ENCODE assay signal across 1 cellular context in the genomic region with DNA sequence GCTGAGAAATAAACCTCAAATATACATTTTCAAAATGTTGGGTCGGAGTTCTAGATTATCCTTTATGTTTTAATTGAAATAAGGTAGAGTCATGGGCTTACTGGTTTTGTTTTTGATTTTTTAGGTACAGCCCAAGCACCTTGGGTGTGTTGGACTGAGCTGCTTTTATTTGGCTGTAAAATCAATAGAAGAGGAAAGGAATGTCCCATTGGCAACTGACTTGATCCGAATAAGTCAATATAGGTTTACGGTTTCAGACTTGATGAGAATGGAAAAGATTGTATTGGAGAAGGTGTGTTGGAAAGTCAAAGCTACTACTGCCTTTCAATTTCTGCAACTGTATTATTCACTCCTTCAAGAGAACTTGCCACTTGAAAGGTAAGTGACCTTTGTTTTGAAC.
TF ChIP-seq lines count a peak whose summit lies in the region.

No MANE protein-coding gene starts in this region.

TF ChIP-seq in WTC11, 78 proteins besides CTCF, POLR2A, EP300 and RAD21:
- TF ChIP-seq MXD4 (CRISPR knock-in tag; IDR thresholded peaks at IDR 0.05; ENCODE audit: borderline replicate concordance) = no peak
- TF ChIP-seq, protein P1, sequence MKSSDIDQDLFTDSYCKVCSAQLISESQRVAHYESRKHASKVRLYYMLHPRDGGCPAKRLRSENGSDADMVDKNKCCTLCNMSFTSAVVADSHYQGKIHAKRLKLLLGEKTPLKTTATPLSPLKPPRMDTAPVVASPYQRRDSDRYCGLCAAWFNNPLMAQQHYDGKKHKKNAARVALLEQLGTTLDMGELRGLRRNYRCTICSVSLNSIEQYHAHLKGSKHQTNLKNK (CRISPR knock-in tag; IDR thresholded peaks at IDR 0.05) = no peak
- TF ChIP-seq KAT7 (CRISPR knock-in tag; IDR thresholded peaks at IDR 0.05; ENCODE audit: borderline replicate concordance) = no peak
- TF ChIP-seq JAZF1 (CRISPR knock-in tag; IDR thresholded peaks at IDR 0.05) = no peak
- TF ChIP-seq JUN (CRISPR knock-in tag; IDR thresholded peaks at IDR 0.05) = no peak
- TF ChIP-seq FOXJ3 (CRISPR knock-in tag; IDR thresholded peaks at IDR 0.05; ENCODE audit: borderline replicate concordance) = no peak
- TF ChIP-seq, protein P2, sequence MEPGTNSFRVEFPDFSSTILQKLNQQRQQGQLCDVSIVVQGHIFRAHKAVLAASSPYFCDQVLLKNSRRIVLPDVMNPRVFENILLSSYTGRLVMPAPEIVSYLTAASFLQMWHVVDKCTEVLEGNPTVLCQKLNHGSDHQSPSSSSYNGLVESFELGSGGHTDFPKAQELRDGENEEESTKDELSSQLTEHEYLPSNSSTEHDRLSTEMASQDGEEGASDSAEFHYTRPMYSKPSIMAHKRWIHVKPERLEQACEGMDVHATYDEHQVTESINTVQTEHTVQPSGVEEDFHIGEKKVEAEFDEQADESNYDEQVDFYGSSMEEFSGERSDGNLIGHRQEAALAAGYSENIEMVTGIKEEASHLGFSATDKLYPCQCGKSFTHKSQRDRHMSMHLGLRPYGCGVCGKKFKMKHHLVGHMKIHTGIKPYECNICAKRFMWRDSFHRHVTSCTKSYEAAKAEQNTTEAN (CRISPR knock-in tag; IDR thresholded peaks at IDR 0.05) = no peak
- TF ChIP-seq ZNF263 (CRISPR knock-in tag; IDR thresholded peaks at IDR 0.05; ENCODE audit: low read depth) = no peak
- no peak for TF ChIP-seq NR2C2 (CRISPR knock-in tag; IDR thresholded peaks at IDR 0.05)
- TF ChIP-seq, protein P3, sequence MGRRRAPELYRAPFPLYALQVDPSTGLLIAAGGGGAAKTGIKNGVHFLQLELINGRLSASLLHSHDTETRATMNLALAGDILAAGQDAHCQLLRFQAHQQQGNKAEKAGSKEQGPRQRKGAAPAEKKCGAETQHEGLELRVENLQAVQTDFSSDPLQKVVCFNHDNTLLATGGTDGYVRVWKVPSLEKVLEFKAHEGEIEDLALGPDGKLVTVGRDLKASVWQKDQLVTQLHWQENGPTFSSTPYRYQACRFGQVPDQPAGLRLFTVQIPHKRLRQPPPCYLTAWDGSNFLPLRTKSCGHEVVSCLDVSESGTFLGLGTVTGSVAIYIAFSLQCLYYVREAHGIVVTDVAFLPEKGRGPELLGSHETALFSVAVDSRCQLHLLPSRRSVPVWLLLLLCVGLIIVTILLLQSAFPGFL (CRISPR knock-in tag; IDR thresholded peaks at IDR 0.05; ENCODE audit: borderline replicate concordance) = no peak
- no peak for TF ChIP-seq MYBL2 (CRISPR knock-in tag; IDR thresholded peaks at IDR 0.05)
- TF ChIP-seq, protein P4, sequence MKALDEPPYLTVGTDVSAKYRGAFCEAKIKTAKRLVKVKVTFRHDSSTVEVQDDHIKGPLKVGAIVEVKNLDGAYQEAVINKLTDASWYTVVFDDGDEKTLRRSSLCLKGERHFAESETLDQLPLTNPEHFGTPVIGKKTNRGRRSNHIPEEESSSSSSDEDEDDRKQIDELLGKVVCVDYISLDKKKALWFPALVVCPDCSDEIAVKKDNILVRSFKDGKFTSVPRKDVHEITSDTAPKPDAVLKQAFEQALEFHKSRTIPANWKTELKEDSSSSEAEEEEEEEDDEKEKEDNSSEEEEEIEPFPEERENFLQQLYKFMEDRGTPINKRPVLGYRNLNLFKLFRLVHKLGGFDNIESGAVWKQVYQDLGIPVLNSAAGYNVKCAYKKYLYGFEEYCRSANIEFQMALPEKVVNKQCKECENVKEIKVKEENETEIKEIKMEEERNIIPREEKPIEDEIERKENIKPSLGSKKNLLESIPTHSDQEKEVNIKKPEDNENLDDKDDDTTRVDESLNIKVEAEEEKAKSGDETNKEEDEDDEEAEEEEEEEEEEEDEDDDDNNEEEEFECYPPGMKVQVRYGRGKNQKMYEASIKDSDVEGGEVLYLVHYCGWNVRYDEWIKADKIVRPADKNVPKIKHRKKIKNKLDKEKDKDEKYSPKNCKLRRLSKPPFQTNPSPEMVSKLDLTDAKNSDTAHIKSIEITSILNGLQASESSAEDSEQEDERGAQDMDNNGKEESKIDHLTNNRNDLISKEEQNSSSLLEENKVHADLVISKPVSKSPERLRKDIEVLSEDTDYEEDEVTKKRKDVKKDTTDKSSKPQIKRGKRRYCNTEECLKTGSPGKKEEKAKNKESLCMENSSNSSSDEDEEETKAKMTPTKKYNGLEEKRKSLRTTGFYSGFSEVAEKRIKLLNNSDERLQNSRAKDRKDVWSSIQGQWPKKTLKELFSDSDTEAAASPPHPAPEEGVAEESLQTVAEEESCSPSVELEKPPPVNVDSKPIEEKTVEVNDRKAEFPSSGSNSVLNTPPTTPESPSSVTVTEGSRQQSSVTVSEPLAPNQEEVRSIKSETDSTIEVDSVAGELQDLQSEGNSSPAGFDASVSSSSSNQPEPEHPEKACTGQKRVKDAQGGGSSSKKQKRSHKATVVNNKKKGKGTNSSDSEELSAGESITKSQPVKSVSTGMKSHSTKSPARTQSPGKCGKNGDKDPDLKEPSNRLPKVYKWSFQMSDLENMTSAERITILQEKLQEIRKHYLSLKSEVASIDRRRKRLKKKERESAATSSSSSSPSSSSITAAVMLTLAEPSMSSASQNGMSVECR (CRISPR knock-in tag; IDR thresholded peaks at IDR 0.05; ENCODE audit: borderline replicate concordance) = no peak
- no peak for TF ChIP-seq CBFB (CRISPR knock-in tag; IDR thresholded peaks at IDR 0.05; ENCODE audit: low read depth)
